ENCODE assay signal across 13 cellular contexts in genomic region chr11:110858556-110858921, GRCh38.
DNase-seq lines count a peak whose midpoint lies in the region; ATAC-seq and TF ChIP-seq lines count a peak whose summit lies in the region.
"Had no signal": no experiment of that assay in that cellular context is flagged by ENCODE, and none has a peak within 500 bp of the region (broad histone marks: within the 10 kb centered on the region; RNA-seq: fewer than 3 reads in every experiment).

No MANE protein-coding gene starts in this region.

- no peak overlapping the region for H3K4me3 Mint-ChIP-seq in T-helper 2 cell treated with Interferon-gamma antibody and Interleukin-4, amounts not matched to agents 5 μg/mL and 100 μg/mL, for 36 hours
- H3K4me3 Mint-ChIP-seq: CD8-positive, alpha-beta memory T cell had no signal

- no peak overlapping the region for H3K27ac Mint-ChIP-seq in T-helper 2 cell treated with Interferon-gamma antibody and Interleukin-4, amounts not matched to agents 5 μg/mL and 100 μg/mL, for 36 hours
- H3K27ac Mint-ChIP-seq: CD8-positive, alpha-beta memory T cell had no signal

- no peaks in the 10 kb centered on the region for H3K36me3 Mint-ChIP-seq in T-helper 2 cell treated with Interferon-gamma antibody and Interleukin-4, amounts not matched to agents 5 μg/mL and 100 μg/mL, for 36 hours (ENCODE audit: low read depth)
- H3K36me3 Mint-ChIP-seq: CD8-positive, alpha-beta memory T cell had no signal

- DNase-seq in GM12865 (ENCODE audit: low read depth) (peak; percentile 66), esophagus squamous epithelium (lab: John Stamatoyannopoulos, UW) (no peak), omental fat pad (ENCODE audit: low spot score) (peak; percentile 32), NCI-H1930 (lab: John Stamatoyannopoulos, UW) (no peak)
- no peak for DNase-seq in T-helper 2 cell treated with Interferon-gamma antibody and Interleukin-4, amounts not matched to agents 5 μg/mL and 100 μg/mL, for 36 hours (ENCODE audit: low spot score)
- DNase-seq in activated CD4-positive, CD25-positive, alpha-beta regulatory T cell (lab: John Stamatoyannopoulos, UW): no peak
- no peak for DNase-seq in activated naive CD4-positive, alpha-beta T cell treated with anti-CD3 and anti-CD28 coated beads, Interleukin-2, amount 50 U/mL, for 16 hours
- DNase-seq: activated CD4-positive, alpha-beta T cell treated with anti-CD3 and anti-CD28 coated beads, Interleukin-2, amount 50 U/mL, for 4 hours; CD8-positive, alpha-beta memory T cell; NCI-H2029 treated with DMSO at 0.1 percent for 48 hours; SJCRH30 had no signal

- TF ChIP-seq CTCF in GM12865 (IDR thresholded peaks at IDR 0.05; ENCODE audit: insufficient read depth, low read depth, low read length, missing control alignments): no peak
- no peak for TF ChIP-seq CTCF in esophagus squamous epithelium (IDR thresholded peaks at IDR 0.05)
- no peak for TF ChIP-seq CTCF in omental fat pad (IDR thresholded peaks at IDR 0.05)

- no peaks in the 10 kb centered on the region for H3K9me3 Mint-ChIP-seq in T-helper 2 cell treated with Interferon-gamma antibody and Interleukin-4, amounts not matched to agents 5 μg/mL and 100 μg/mL, for 36 hours

- H3K4me3 ChIP-seq in GM12865 (ENCODE audit: low read depth, low read length): no peak overlapping the region
- H3K4me3 ChIP-seq in esophagus squamous epithelium: no peak overlapping the region
- H3K4me3 ChIP-seq: ascending aorta, SJCRH30 had no signal

- TF ChIP-seq POLR2A in esophagus squamous epithelium (IDR thresholded peaks at IDR 0.05): no peak

- 25 to 51% methylated on average over 3 to 4 of the region's 4 CpGs for WGBS in esophagus squamous epithelium, 2 donors

- no peaks in the 10 kb centered on the region for H3K27me3 ChIP-seq in esophagus squamous epithelium
- H3K27me3 ChIP-seq: ascending aorta, SJCRH30 had no signal

- H3K4me1 Mint-ChIP-seq in T-helper 2 cell treated with Interferon-gamma antibody and Interleukin-4, amounts not matched to agents 5 μg/mL and 100 μg/mL, for 36 hours (ENCODE audit: low read depth): no peaks in the 10 kb centered on the region
- H3K4me1 Mint-ChIP-seq: CD8-positive, alpha-beta memory T cell had no signal

- no peaks in the 10 kb centered on the region for H3K9me3 ChIP-seq in esophagus squamous epithelium
- H3K9me3 ChIP-seq: ascending aorta, SJCRH30 had no signal

- H3K27ac ChIP-seq in esophagus squamous epithelium: peak overlapping the region in 3 of 4 donors; percentile 45 to 77 (median 64)
- H3K27ac ChIP-seq: ascending aorta, SJCRH30 had no signal

- peaks cover 4% of the 10 kb centered on the region for H3K27me3 Mint-ChIP-seq in T-helper 2 cell treated with Interferon-gamma antibody and Interleukin-4, amounts not matched to agents 5 μg/mL and 100 μg/mL, for 36 hours (ENCODE audit: low read depth)

- H3K36me3 ChIP-seq in esophagus squamous epithelium: no peaks in the 10 kb centered on the region
- H3K36me3 ChIP-seq: ascending aorta, SJCRH30 had no signal

- intact Hi-C loops in esophagus squamous epithelium (cut with DNase I): no loop called here

- peaks cover 5 to 32% (median 10%) of the 10 kb centered on the region in 3 donors for H3K4me1 ChIP-seq in esophagus squamous epithelium
- H3K4me1 ChIP-seq: ascending aorta, SJCRH30 had no signal

- ATAC-seq in HG02759 (IDR thresholded peaks at IDR 0.05; ENCODE audit: unreplicated experiment) (peak; percentile 80), omental fat pad (ENCODE audit: low FRiP score) (peak; percentile 67)

Comparison
In these comparisons a context has a peak if more than half of its experiments do, and no peak if none do; other contexts are left out.
1. DNase-seq: peak in GM12865 (single experiment) and omental fat pad (single experiment); none in esophagus squamous epithelium (single experiment), T-helper 2 cell treated with Interferon-gamma antibody and Interleukin-4, amounts not matched to agents 5 μg/mL and 100 μg/mL, for 36 hours (single experiment), NCI-H1930 (0 of 2), activated CD4-positive, CD25-positive, alpha-beta regulatory T cell (0 of 4) and activated naive CD4-positive, alpha-beta T cell treated with anti-CD3 and anti-CD28 coated beads, Interleukin-2, amount 50 U/mL, for 16 hours (single experiment).